In genomic region chr12:85369365-85370154, GRCh38 we compare ENCODE assay signal across 23 cellular contexts.
DNase-seq lines count a peak whose midpoint lies in the region; ATAC-seq, FAIRE-seq and TF ChIP-seq lines count a peak whose summit lies in the region.
"Had no signal": no experiment of that assay in that cellular context is flagged by ENCODE, and none has a peak within 500 bp of the region (broad histone marks: within the 10 kb centered on the region; RNA-seq: fewer than 3 reads in every experiment).

No MANE protein-coding gene starts in this region.

- intact Hi-C loops in psoas muscle (cut with DNase I): no loop called here

- TF ChIP-seq POLR2A in H54 (IDR thresholded peaks at IDR 0.05; ENCODE audit: low read depth, low read length): no peak

- H3K4me1 ChIP-seq in BLaER1 treated with 17β-estradiol and CSF1 and Interleukin-3, amounts not matched to agents 10 nM and 100 nM: peaks cover 8 to 14% (median 12%) of the 10 kb centered on the region in 10 experiments; a peak in 18 of 20 replicates
- H3K4me1 ChIP-seq in psoas muscle: no peaks in the 10 kb centered on the region
- H3K4me1 ChIP-seq: HAP-1, vagina had no signal

- H3K9me3 ChIP-seq in BLaER1 treated with 17β-estradiol and CSF1 and Interleukin-3, amounts not matched to agents 10 nM and 100 nM (replicated peaks in 1 of 11): no peaks in the 10 kb centered on the region
- no peaks in the 10 kb centered on the region for H3K9me3 ChIP-seq in psoas muscle
- H3K9me3 ChIP-seq: HAP-1, thoracic aorta, vagina had no signal

- H3K36me3 ChIP-seq in BLaER1 treated with 17β-estradiol and CSF1 and Interleukin-3, amounts not matched to agents 10 nM and 100 nM: no peaks in the 10 kb centered on the region
- no peaks in the 10 kb centered on the region for H3K36me3 ChIP-seq in psoas muscle (ENCODE audit: insufficient read depth in 1 of 2, low read depth in 1 of 2)
- H3K36me3 ChIP-seq: HAP-1, thoracic aorta, vagina had no signal

- TF ChIP-seq CTCF in nephron (IDR thresholded peaks at IDR 0.05; ENCODE audit: unreplicated experiment in 3 of 3) (no peak), psoas muscle (IDR thresholded peaks at IDR 0.05) (no peak)

- H3K27ac Mint-ChIP-seq in nephron: peak overlapping the region; percentile 83 to 89 (median 84)
- H3K27ac Mint-ChIP-seq: activated naive CD4-positive, alpha-beta T cell treated with anti-CD3 and anti-CD28 coated beads for 36 hours; stimulated activated naive B cell treated with anti-CD40 and anti-IgM and Interleukin-4, amounts not matched to agents 10 μg/mL and 1 μg/mL and 100 μg/mL, for 72 hours had no signal

- peak overlapping the region in 3 of 11 experiments; percentile 1 to 26 (median 17); a peak in 4 of 22 replicates for H3K27ac ChIP-seq in BLaER1 treated with 17β-estradiol and CSF1 and Interleukin-3, amounts not matched to agents 10 nM and 100 nM
- H3K27ac ChIP-seq in psoas muscle: no peak overlapping the region
- H3K27ac ChIP-seq: thoracic aorta, vagina had no signal

- no peaks in the 10 kb centered on the region for H3K36me3 Mint-ChIP-seq in nephron (ENCODE audit: low read depth)
- H3K36me3 Mint-ChIP-seq: stimulated activated naive B cell treated with anti-CD40 and anti-IgM and Interleukin-4, amounts not matched to agents 10 μg/mL and 1 μg/mL and 100 μg/mL, for 72 hours had no signal

- H3K4me2 ChIP-seq in BLaER1 treated with 17β-estradiol and CSF1 and Interleukin-3, amounts not matched to agents 10 nM and 100 nM: peak overlapping the region; percentile 3 to 54 (median 39); a peak in 20 of 22 replicates

- H3K9ac ChIP-seq in BLaER1 treated with 17β-estradiol and CSF1 and Interleukin-3, amounts not matched to agents 10 nM and 100 nM: no peak overlapping the region

- DNase-seq in NCI-H1105 treated with DMSO at 0.1 percent for 48 hours (lab: John Stamatoyannopoulos, UW) (peak; percentile 27), astrocyte of the hippocampus (ENCODE audit: low read depth, low spot score) (peak; percentile 28), HUDEP-2 (lab: John Stamatoyannopoulos, UW; ENCODE audit: unreplicated experiment in 76 of 76) (no peak), H54 (ENCODE audit: insufficient read length, low spot score) (no peak), psoas muscle (no peak)
- DNase-seq: activated CD4-positive, alpha-beta T cell treated with anti-CD3 and anti-CD28 coated beads for 4 hours; activated naive CD4-positive, alpha-beta T cell treated with anti-CD3 and anti-CD28 coated beads for 36 hours; activated T-cell treated with anti-CD3 and anti-CD28 coated beads, Interleukin-2, amount 50 U/mL, for 48 hours; amygdala; caudate nucleus; EL; IMR-90; NCI-H2107; NCI-H524; stimulated activated naive B cell treated with anti-CD40 and anti-IgM and Interleukin-4, amounts not matched to agents 10 μg/mL and 1 μg/mL and 100 μg/mL, for 72 hours; T-helper 2 cell had no signal

- no peaks in the 10 kb centered on the region for H3K9me3 Mint-ChIP-seq in nephron
- H3K9me3 Mint-ChIP-seq: activated naive CD4-positive, alpha-beta T cell treated with anti-CD3 and anti-CD28 coated beads for 36 hours; stimulated activated naive B cell treated with anti-CD40 and anti-IgM and Interleukin-4, amounts not matched to agents 10 μg/mL and 1 μg/mL and 100 μg/mL, for 72 hours had no signal

- FAIRE-seq in H54 (lab: Jason Lieb, UNC): no peak
- FAIRE-seq: D721Med had no signal

- no peaks in the 10 kb centered on the region for H3K27me3 ChIP-seq in BLaER1 treated with 17β-estradiol and CSF1 and Interleukin-3, amounts not matched to agents 10 nM and 100 nM
- no peaks in the 10 kb centered on the region for H3K27me3 ChIP-seq in psoas muscle (ENCODE audit: insufficient read depth in 3 of 3, low read length in 2 of 3)
- H3K27me3 ChIP-seq: vagina had no signal

- H3K27me3 Mint-ChIP-seq in nephron (ENCODE audit: low read depth): no peaks in the 10 kb centered on the region
- H3K27me3 Mint-ChIP-seq: stimulated activated naive B cell treated with anti-CD40 and anti-IgM and Interleukin-4, amounts not matched to agents 10 μg/mL and 1 μg/mL and 100 μg/mL, for 72 hours had no signal

- H3K4me1 Mint-ChIP-seq in nephron: peaks cover 9% of the 10 kb centered on the region
- H3K4me1 Mint-ChIP-seq: stimulated activated naive B cell treated with anti-CD40 and anti-IgM and Interleukin-4, amounts not matched to agents 10 μg/mL and 1 μg/mL and 100 μg/mL, for 72 hours had no signal

- WGBS in psoas muscle, 3 donors: 57 to 58% (median 58%) methylated on average over 4 of the region's 4 CpGs

- no peak for ATAC-seq in HG02763 (IDR thresholded peaks at IDR 0.05; ENCODE audit: unreplicated experiment)
- no peak for ATAC-seq in psoas muscle
- ATAC-seq: stimulated activated naive B cell treated with anti-CD40 and anti-IgM and Interleukin-4, amounts not matched to agents 10 μg/mL and 1 μg/mL and 100 μg/mL, for 72 hours had no signal

- H4K20me1 ChIP-seq in BLaER1 treated with 17β-estradiol and CSF1 and Interleukin-3, amounts not matched to agents 10 nM and 100 nM: no peaks in the 10 kb centered on the region

- no peak overlapping the region for H3K4me3 Mint-ChIP-seq in nephron
- H3K4me3 Mint-ChIP-seq: activated naive CD4-positive, alpha-beta T cell treated with anti-CD3 and anti-CD28 coated beads for 36 hours; stimulated activated naive B cell treated with anti-CD40 and anti-IgM and Interleukin-4, amounts not matched to agents 10 μg/mL and 1 μg/mL and 100 μg/mL, for 72 hours had no signal

- no peak overlapping the region for H3K4me3 ChIP-seq in BLaER1 treated with 17β-estradiol and CSF1 and Interleukin-3, amounts not matched to agents 10 nM and 100 nM
- no peak overlapping the region for H3K4me3 ChIP-seq in psoas muscle
- H3K4me3 ChIP-seq: HAP-1, thoracic aorta, vagina had no signal

Comparison
In these comparisons a context has a peak if more than half of its experiments do, and no peak if none do; other contexts are left out.
1. DNase-seq: peak in NCI-H1105 treated with DMSO at 0.1 percent for 48 hours (single experiment) and astrocyte of the hippocampus (single experiment); none in HUDEP-2 (0 of 76), H54 (single experiment) and psoas muscle (0 of 2).